ENCODE assay signal across 24 cellular contexts in genomic region chr6:149359439-149359838, GRCh38. TPM values are rescaled to one million over a fixed set of nuclear protein-coding genes. Genes with fewer than 3 reads are reported as not detected.
DNase-seq lines count a peak whose midpoint lies in the region; ATAC-seq lines count a peak whose summit lies in the region.
"Had no signal": no experiment of that assay in that cellular context is flagged by ENCODE, and none has a peak within 500 bp of the region (broad histone marks: within the 10 kb centered on the region; RNA-seq: fewer than 3 reads in every experiment).

No MANE protein-coding gene starts in this region.

- H3K4me3 Mint-ChIP-seq in activated naive CD4-positive, alpha-beta T cell treated with anti-CD3 and anti-CD28 coated beads, Interleukin-2, amount 50 U/mL, for 24 hours, result no peak overlapping the region
- H3K4me3 Mint-ChIP-seq in T-cell, result peak overlapping the region in 1 of 3 donors; percentile 6
- no peak overlapping the region for H3K4me3 Mint-ChIP-seq in central memory CD8-positive, alpha-beta T cell
- H3K4me3 Mint-ChIP-seq: activated B cell treated with CpG ODN at 0.5 μM for 24 hours, neural progenitor cell had no signal

- DNase-seq in activated naive CD4-positive, alpha-beta T cell treated with anti-CD3 and anti-CD28 coated beads, Interleukin-2, amount 50 U/mL, for 16 hours, result no peak
- DNase-seq in T-cell (no peak), NOMO-1 treated with dmso at 0.1 percent for 144 hours (lab: John Stamatoyannopoulos, UW; ENCODE audit: unreplicated experiment) (no peak), NOMO-1 (lab: John Stamatoyannopoulos, UW; ENCODE audit: unreplicated experiment in 2 of 2) (no peak)
- DNase-seq in central memory CD8-positive, alpha-beta T cell (ENCODE audit: low spot score in 2 of 2), result no peak
- DNase-seq: activated B cell treated with CpG ODN at 0.5 μM for 24 hours; activated T-cell treated with anti-CD3 and anti-CD28 coated beads, Interleukin-2, amount 50 U/mL, for 48 hours; central memory CD4-positive, alpha-beta T cell; Kasumi-1; left colon; mammary epithelial cell; NCI-H146; PC-9; posterior cingulate gyrus; right cardiac atrium; stimulated activated CD4-positive, alpha-beta T cell treated with anti-CD3 and anti-CD28 coated beads, Interleukin-2, amount 100 ng/mL, for 24 hours; T-helper 9 cell; upper lobe of left lung had no signal

- peaks cover 15% of the 10 kb centered on the region for H3K9me3 Mint-ChIP-seq in activated naive CD4-positive, alpha-beta T cell treated with anti-CD3 and anti-CD28 coated beads, Interleukin-2, amount 50 U/mL, for 24 hours
- peaks cover 4 to 11% (median 8%) of the 10 kb centered on the region in 3 donors for H3K9me3 Mint-ChIP-seq in T-cell
- no peaks in the 10 kb centered on the region for H3K9me3 Mint-ChIP-seq in central memory CD8-positive, alpha-beta T cell
- H3K9me3 Mint-ChIP-seq: activated B cell treated with CpG ODN at 0.5 μM for 24 hours had no signal

- peaks cover 80% of the 10 kb centered on the region for H3K4me1 Mint-ChIP-seq in activated naive CD4-positive, alpha-beta T cell treated with anti-CD3 and anti-CD28 coated beads, Interleukin-2, amount 50 U/mL, for 24 hours
- peaks cover 70 to 89% (median 88%) of the 10 kb centered on the region in 3 donors for H3K4me1 Mint-ChIP-seq in T-cell
- H3K4me1 Mint-ChIP-seq in central memory CD8-positive, alpha-beta T cell, result peaks cover 37% of the 10 kb centered on the region
- H3K4me1 Mint-ChIP-seq: neural progenitor cell had no signal

- CTCF ChIA-PET in T-cell (lab: Charles Lee), result interaction anchor here in 1 of 2 donors (0.7 to 1.7 kb wide), 4 partner anchors 14 to 158 kb away, joined by 3 to 8 read pairs (median 4); partner anchors contain the start of gene TAB2

- peaks cover 27% of the 10 kb centered on the region for H3K36me3 Mint-ChIP-seq in activated naive CD4-positive, alpha-beta T cell treated with anti-CD3 and anti-CD28 coated beads, Interleukin-2, amount 50 U/mL, for 24 hours
- H3K36me3 Mint-ChIP-seq in T-cell, result peaks cover 33% of the 10 kb centered on the region
- H3K36me3 Mint-ChIP-seq in central memory CD8-positive, alpha-beta T cell (ENCODE audit: insufficient read depth), result peaks cover 8% of the 10 kb centered on the region

- ATAC-seq in T-cell (replicated peaks in 1 of 4) (no peak), GM18520 (IDR thresholded peaks at IDR 0.05; ENCODE audit: unreplicated experiment) (no peak)
- no peak for ATAC-seq in central memory CD8-positive, alpha-beta T cell (replicated peaks; ENCODE audit: extremely low read depth, poor library complexity, severe bottlenecking)
- ATAC-seq: GM12878, left colon, right cardiac atrium, Right ventricle myocardium inferior, SK-N-SH treated with all-trans-retinoic acid at 6 μM for 48 hours had no signal

- no peaks in the 10 kb centered on the region for H3K27me3 Mint-ChIP-seq in activated naive CD4-positive, alpha-beta T cell treated with anti-CD3 and anti-CD28 coated beads, Interleukin-2, amount 50 U/mL, for 24 hours
- no peaks in the 10 kb centered on the region for H3K27me3 Mint-ChIP-seq in T-cell
- H3K27me3 Mint-ChIP-seq in central memory CD8-positive, alpha-beta T cell, result no peaks in the 10 kb centered on the region
- H3K27me3 Mint-ChIP-seq: activated B cell treated with CpG ODN at 0.5 μM for 24 hours had no signal

- peak overlapping the region; percentile 77 for H3K27ac Mint-ChIP-seq in activated naive CD4-positive, alpha-beta T cell treated with anti-CD3 and anti-CD28 coated beads, Interleukin-2, amount 50 U/mL, for 24 hours
- peak overlapping the region; percentile 83 to 85 for H3K27ac Mint-ChIP-seq in T-cell
- H3K27ac Mint-ChIP-seq in central memory CD8-positive, alpha-beta T cell (ENCODE audit: low read depth), result peak overlapping the region; percentile 10
- H3K27ac Mint-ChIP-seq: activated B cell treated with CpG ODN at 0.5 μM for 24 hours, neural progenitor cell had no signal

- POLR2A ChIA-PET in T-cell (lab: Charles Lee), result interaction anchor here (0.6 to 0.9 kb wide), 4 partner anchors 9 to 32 kb away, joined by 3 to 5 read pairs (median 4); no protein-coding TSS in a partner anchor

RNA-seq across cellular contexts. Expression of gene SUMO4, which starts 40.6 kb away (rescaled TPM):
- total RNA-seq in T-cell, result 10 to 100 TPM in 1 of 5 donors, 1 to 10 TPM in 4; 5.7 to 11.4 (median 8.5) TPM
- total RNA-seq: Right ventricle myocardium inferior had no signal

RNA-seq across cellular contexts. Expression of gene TAB2, which starts 41.9 kb away (rescaled TPM):
- 100 to 1,000 TPM; 128 to 160 (median 146) TPM for total RNA-seq in T-cell

Comparison
In these comparisons a context has a peak if more than half of its experiments do, and no peak if none do; other contexts are left out.
1. H3K27ac Mint-ChIP-seq: peak in every context shown above with its lines; median percentile 84 in T-cell; 77 in activated naive CD4-positive, alpha-beta T cell treated with anti-CD3 and anti-CD28 coated beads, Interleukin-2, amount 50 U/mL, for 24 hours; 10 in central memory CD8-positive, alpha-beta T cell.